ENCODE assay signal across 29 cellular contexts in the genomic region with DNA sequence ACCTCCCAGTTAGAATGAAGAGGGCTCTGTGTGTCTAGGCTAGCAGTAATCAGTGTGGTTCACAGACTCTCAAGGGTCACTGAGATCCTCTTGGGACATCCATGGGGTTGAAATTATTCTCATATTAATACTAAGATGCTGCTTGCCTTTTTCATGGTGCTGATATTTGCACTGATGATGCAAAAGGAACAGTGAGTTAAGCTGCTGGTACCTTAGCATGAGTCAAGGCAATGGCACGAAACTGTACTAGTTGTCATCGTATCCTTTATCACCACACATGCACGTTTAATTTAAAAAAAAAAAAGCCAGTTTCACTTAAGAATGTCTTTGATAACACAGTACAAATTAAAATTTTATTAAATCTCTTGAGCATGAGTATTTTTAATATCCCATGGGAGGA.
"Had no signal": no experiment of that assay in that cellular context is flagged by ENCODE, and none has a peak within 500 bp of the region (broad histone marks: within the 10 kb centered on the region; RNA-seq: fewer than 3 reads in every experiment).

No MANE protein-coding gene starts in this region.

- H3K27me3 ChIP-seq: stomach, suprapubic skin, testis, thyroid gland, tibial nerve, transverse colon, upper lobe of left lung, upper lobe of right lung, uterus, vagina had no signal

- H3K4me3 Mint-ChIP-seq: stimulated activated effector memory CD8-positive, alpha-beta T cell treated with anti-CD3 and anti-CD28 coated beads, Interleukin-12 subunit alpha, Interleukin-12 subunit beta, amount 100 ng/mL, for 72 hours; stimulated activated memory B cell treated with anti-CD40 and anti-IgM and Interleukin-4, amounts not matched to agents 10 μg/mL and 1 μg/mL and 100 μg/mL, for 72 hours; stimulated activated naive B cell treated with anti-CD40 and anti-IgM and Interleukin-4, amounts not matched to agents 10 μg/mL and 1 μg/mL and 100 μg/mL, for 72 hours; stimulated activated naive CD8-positive, alpha-beta T cell treated with anti-CD3 and anti-CD28 coated beads, Interleukin-15, amount 100 ng/mL, for 72 hours; stimulated activated naive CD8-positive, alpha-beta T cell treated with anti-CD3 and anti-CD28 coated beads, Interleukin-15, Interleukin-2, amounts not matched to agents 100 ng/mL and 50 ng/mL, for 24 hours; type B pancreatic cell had no signal

- H3K4me1 Mint-ChIP-seq: stimulated activated memory B cell treated with anti-CD40 and anti-IgM and Interleukin-4, amounts not matched to agents 10 μg/mL and 1 μg/mL and 100 μg/mL, for 72 hours; stimulated activated naive B cell treated with anti-CD40 and anti-IgM and Interleukin-4, amounts not matched to agents 10 μg/mL and 1 μg/mL and 100 μg/mL, for 72 hours; stimulated activated naive CD8-positive, alpha-beta T cell treated with anti-CD3 and anti-CD28 coated beads, Interleukin-15, amount 100 ng/mL, for 72 hours had no signal

- H3K4me3 ChIP-seq: stomach, suprapubic skin, testis, thoracic aorta, thyroid gland, tibial artery, tibial nerve, transverse colon, upper lobe of left lung, upper lobe of right lung, uterus, vagina had no signal

- H3K4me1 ChIP-seq: stomach, suprapubic skin, testis, thyroid gland, tibial artery, tibial nerve, transverse colon, upper lobe of left lung, upper lobe of right lung, uterus, vagina had no signal

- H3K27ac ChIP-seq: stomach, suprapubic skin, testis, thoracic aorta, thyroid gland, tibial artery, tibial nerve, transverse colon, upper lobe of left lung, upper lobe of right lung, uterus, vagina had no signal

- H3K9me3 ChIP-seq: stomach, suprapubic skin, testis, thoracic aorta, thyroid gland, tibial artery, tibial nerve, transverse colon, upper lobe of left lung, upper lobe of right lung, uterus, vagina had no signal

- H3K9me3 Mint-ChIP-seq: stimulated activated memory B cell treated with anti-CD40 and anti-IgM and Interleukin-4, amounts not matched to agents 10 μg/mL and 1 μg/mL and 100 μg/mL, for 72 hours had no signal

- DNase-seq: stimulated activated CD4-positive, alpha-beta T cell treated with anti-CD3 and anti-CD28 coated beads, Interleukin-2, amount 100 ng/mL, for 24 hours; stimulated activated CD4-positive, alpha-beta T cell treated with anti-CD3 and anti-CD28 coated beads, Interleukin-2, amount 100 ng/mL, for 48 hours; stimulated activated CD4-positive, alpha-beta T cell treated with anti-CD3 and anti-CD28 coated beads, Interleukin-4, amount 100 ng/mL, for 1 hour; stimulated activated CD4-positive, alpha-beta T cell treated with anti-CD3 and anti-CD28 coated beads, Interleukin-4, amount 100 ng/mL, for 24 hours; stimulated activated CD4-positive, alpha-beta T cell treated with anti-CD3 and anti-CD28 coated beads, Interleukin-4, amount 100 ng/mL, for 4 hours; stimulated activated CD8-positive, alpha-beta memory T cell treated with anti-CD3 and anti-CD28 coated beads, Interleukin-4, amount 100 ng/mL, for 48 hours; stimulated activated naive B cell treated with anti-CD40 and anti-IgM and Interleukin-4, amounts not matched to agents 10 μg/mL and 1 μg/mL and 100 μg/mL, for 72 hours; stimulated activated naive CD4-positive, alpha-beta T cell; stimulated activated naive CD4-positive, alpha-beta T cell treated with Interleukin-2 at 50 U/mL for 16 hours; stimulated activated naive CD8-positive, alpha-beta T cell treated with anti-CD3 and anti-CD28 coated beads, Interleukin-15, amount 100 ng/mL, for 72 hours; stimulated activated naive CD8-positive, alpha-beta T cell treated with anti-CD3 and anti-CD28 coated beads, Interleukin-15, Interleukin-2, amounts not matched to agents 100 U/mL and 50 U/mL, for 24 hours; stomach; substantia nigra; testis; thyroid gland; tibial artery; transverse colon; upper lobe of left lung; upper lobe of right lung; uterus had no signal

- H3K27ac Mint-ChIP-seq: stimulated activated effector memory CD8-positive, alpha-beta T cell treated with anti-CD3 and anti-CD28 coated beads, Interleukin-12 subunit alpha, Interleukin-12 subunit beta, amount 100 ng/mL, for 72 hours; stimulated activated memory B cell treated with anti-CD40 and anti-IgM and Interleukin-4, amounts not matched to agents 10 μg/mL and 1 μg/mL and 100 μg/mL, for 72 hours; stimulated activated naive B cell treated with anti-CD40 and anti-IgM and Interleukin-4, amounts not matched to agents 10 μg/mL and 1 μg/mL and 100 μg/mL, for 72 hours; stimulated activated naive CD8-positive, alpha-beta T cell treated with anti-CD3 and anti-CD28 coated beads, Interleukin-15, amount 100 ng/mL, for 72 hours; stimulated activated naive CD8-positive, alpha-beta T cell treated with anti-CD3 and anti-CD28 coated beads, Interleukin-15, Interleukin-2, amounts not matched to agents 100 ng/mL and 50 ng/mL, for 24 hours; type B pancreatic cell had no signal

- H3K36me3 ChIP-seq: stomach, suprapubic skin, thoracic aorta, thyroid gland, tibial artery, tibial nerve, transverse colon, upper lobe of left lung, upper lobe of right lung, uterus, vagina had no signal

- H3K36me3 Mint-ChIP-seq: stimulated activated effector memory CD8-positive, alpha-beta T cell treated with anti-CD3 and anti-CD28 coated beads, Interleukin-12 subunit alpha, Interleukin-12 subunit beta, amount 100 ng/mL, for 72 hours; stimulated activated memory B cell treated with anti-CD40 and anti-IgM and Interleukin-4, amounts not matched to agents 10 μg/mL and 1 μg/mL and 100 μg/mL, for 72 hours; stimulated activated naive B cell treated with anti-CD40 and anti-IgM and Interleukin-4, amounts not matched to agents 10 μg/mL and 1 μg/mL and 100 μg/mL, for 72 hours; type B pancreatic cell had no signal

- FAIRE-seq: urothelium cell line had no signal
